8 cellular contexts compared by ENCODE assay signal in the genomic region with DNA sequence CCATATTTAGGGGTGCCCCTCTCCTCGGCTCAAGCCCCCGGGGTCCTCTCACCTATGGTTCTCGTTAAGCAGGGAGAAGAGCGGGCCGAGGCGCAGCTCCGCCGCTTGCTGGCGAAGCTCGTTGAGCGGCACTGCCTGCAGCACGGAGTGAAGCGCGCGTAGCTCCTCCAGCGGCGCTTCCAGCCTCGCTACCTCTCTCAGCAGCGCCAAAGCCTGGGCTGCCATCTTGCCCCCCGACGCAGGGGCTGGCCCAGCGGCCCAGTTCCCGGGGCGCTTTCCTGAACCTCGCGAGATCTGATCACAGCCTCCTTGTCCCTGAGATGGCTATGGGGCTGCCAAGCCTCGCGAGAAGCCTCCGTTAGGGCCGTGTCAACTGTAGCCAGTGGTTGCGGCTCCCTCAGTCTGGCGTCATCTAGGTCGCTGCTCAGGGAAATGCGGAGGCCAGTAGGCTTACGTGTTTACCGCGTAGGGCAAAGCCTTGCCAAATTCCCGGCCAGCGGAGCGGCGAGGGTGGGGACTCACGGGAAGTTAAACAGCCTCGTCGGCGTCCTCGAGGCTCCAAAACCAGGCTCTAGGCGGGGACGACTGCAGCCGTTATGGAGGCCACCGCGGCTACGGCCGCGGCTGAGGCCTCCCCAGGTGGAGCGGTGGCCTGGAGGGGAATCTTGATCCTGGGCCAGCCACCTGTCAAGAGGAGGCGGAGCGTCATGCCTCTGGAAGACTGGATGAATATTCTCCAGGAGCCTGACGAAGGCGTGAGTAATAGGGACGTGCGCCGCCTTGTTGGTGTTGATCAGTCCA. TPM values are rescaled to one million over a fixed set of nuclear protein-coding genes. Genes with fewer than 3 reads are reported as not detected.
DNase-seq lines count a peak whose midpoint lies in the region; ATAC-seq, FAIRE-seq and TF ChIP-seq lines count a peak whose summit lies in the region.

A gene (minus strand): TSS at position 238 of the 801 bp plus-strand sequence. CDS start 13 bp downstream, at position 225.

- H3K9me3 ChIP-seq in T-helper 17 cell (ENCODE audit: control insufficient read depth, low read length, poor library complexity, severe bottlenecking) (no peaks in the 10 kb centered on the region), right atrium auricular region (no peaks in the 10 kb centered on the region)

- peak; percentile 98 for TF ChIP-seq POLR2A in GM12891 (IDR thresholded peaks at IDR 0.05; ENCODE audit: low read depth, low read length)

- no peaks in the 10 kb centered on the region for H3K27me3 Mint-ChIP-seq in T-helper 17 cell

- peaks cover 11% of the 10 kb centered on the region for H3K36me3 Mint-ChIP-seq in T-helper 17 cell (ENCODE audit: low read depth)

- no peaks in the 10 kb centered on the region for H3K36me3 ChIP-seq in right atrium auricular region

- FAIRE-seq in GM12891 (lab: Jason Lieb, UNC) (peak; percentile 92), urothelium cell line (lab: Jason Lieb, UNC) (no peak)

- H3K27ac Mint-ChIP-seq in T-helper 17 cell = peak within 1 kb of the TSS; percentile 100

- TF ChIP-seq CTCF in right atrium auricular region (IDR thresholded peaks at IDR 0.05) = peak in 1 of 2 donors; percentile 24

- peaks cover 57% of the 10 kb centered on the region for H3K4me1 Mint-ChIP-seq in T-helper 17 cell

- no peaks in the 10 kb centered on the region for H3K27me3 ChIP-seq in right atrium auricular region

- DNase-seq in GM12891 (ENCODE audit: insufficient read length, low spot score) = peak; percentile 97
- DNase-seq in NCI-H1694 (lab: John Stamatoyannopoulos, UW) = peak; percentile 96
- peak; percentile 89 to 96 (median 91) for DNase-seq in T-helper 17 cell
- DNase-seq in anterior cingulate cortex (lab: John Stamatoyannopoulos, UW) = peak; percentile 35 to 98 (median 89)
- peak; percentile 99 for DNase-seq in right atrium auricular region (ENCODE audit: low spot score)
- peak; percentile 97 for DNase-seq in pulmonary artery endothelial cell (ENCODE audit: low read depth, low spot score)
- peak; percentile 98 for DNase-seq in urothelium cell line (ENCODE audit: low spot score)

- H3K4me3 Mint-ChIP-seq in T-helper 17 cell = peak within 1 kb of the TSS; percentile 99

- ATAC-seq in HG02852 (IDR thresholded peaks at IDR 0.05; ENCODE audit: unreplicated experiment) = peak; percentile 99
- peak; percentile 92 for ATAC-seq in T-helper 17 cell

- H3K4me3 ChIP-seq in right atrium auricular region = peak within 1 kb of the TSS; percentile 83 to 90

- peak within 1 kb of the TSS; percentile 95 to 97 for H3K27ac ChIP-seq in right atrium auricular region

- peaks cover 0 to 19% of the 10 kb centered on the region in 2 donors for H3K4me1 ChIP-seq in right atrium auricular region

TF ChIP-seq in GM12891, 5 proteins besides CTCF, POLR2A, EP300 and RAD21:
- TF ChIP-seq POLR2AphosphoS5 (IDR thresholded peaks at IDR 0.05; ENCODE audit: low read depth, low read length) (peak; percentile 95), POU2F2 (IDR thresholded peaks at IDR 0.05; ENCODE audit: low read depth, low read length) (peak; percentile 87), PAX5 (IDR thresholded peaks at IDR 0.05; ENCODE audit: insufficient read depth, low read length, severe bottlenecking) (no peak), TAF1 (IDR thresholded peaks at IDR 0.05; ENCODE audit: low read depth, low read length) (peak; percentile 98)

RNA-seq across cellular contexts. Expression of the gene that starts here (rescaled TPM):
- polyA plus RNA-seq in GM12891 (2012; ENCODE audit: low read depth, missing spikeins) = 12.0 TPM
- total RNA-seq in T-helper 17 cell = 10 to 100 TPM; 37.2 to 51.5 TPM
- total RNA-seq in right atrium auricular region = 10 to 100 TPM; 12.8 to 13.9 TPM
- 31.9 and 40.2 TPM in 2 replicates for total RNA-seq in pulmonary artery endothelial cell

Comparison
In these comparisons a context has a peak if more than half of its experiments do, and no peak if none do; other contexts are left out.
1. Peak in every context shown above with its lines: DNase-seq, ATAC-seq, H3K4me3 ChIP-seq and H3K27ac ChIP-seq.